Comparison of ENCODE assay signal across 12 cellular contexts in genomic region chr12:116821291-116821690, GRCh38. TPM values are rescaled to one million over a fixed set of nuclear protein-coding genes. Genes with fewer than 3 reads are reported as not detected.
"Had no signal": no experiment of that assay in that cellular context is flagged by ENCODE, and none has a peak within 500 bp of the region (broad histone marks: within the 10 kb centered on the region; RNA-seq: fewer than 3 reads in every experiment).

No MANE protein-coding gene starts in this region.

- DNase-seq: activated CD4-positive, alpha-beta T cell treated with anti-CD3 and anti-CD28 coated beads, Interleukin-2, amount 50 U/mL, for 1 hour; brain microvascular endothelial cell; cerebellar nuclear complex; heart left ventricle; T-helper 1 cell had no signal

- H3K27ac ChIP-seq: brain microvascular endothelial cell, heart left ventricle, right atrium auricular region, skin epidermis, tibial nerve had no signal

- H3K4me3 ChIP-seq: dorsolateral prefrontal cortex, heart left ventricle, right atrium auricular region, skin epidermis, tibial nerve had no signal

- H3K9me3 Mint-ChIP-seq: activated naive CD4-positive, alpha-beta T cell treated with anti-CD3 and anti-CD28 coated beads, Interleukin-2, amount 50 U/mL, for 24 hours had no signal

- H3K36me3 ChIP-seq: brain microvascular endothelial cell, heart left ventricle, right atrium auricular region, tibial nerve had no signal

- H3K27me3 Mint-ChIP-seq: activated naive CD4-positive, alpha-beta T cell treated with anti-CD3 and anti-CD28 coated beads, Interleukin-2, amount 50 U/mL, for 24 hours had no signal

- H3K9me3 ChIP-seq: right atrium auricular region had no signal

- ATAC-seq: heart left ventricle had no signal

- H3K27ac Mint-ChIP-seq: activated naive CD4-positive, alpha-beta T cell treated with anti-CD3 and anti-CD28 coated beads, Interleukin-2, amount 50 U/mL, for 24 hours had no signal

- H3K27me3 ChIP-seq: brain microvascular endothelial cell, dorsolateral prefrontal cortex, heart left ventricle, right atrium auricular region, tibial nerve had no signal

RNA-seq across cellular contexts. Expression of gene HRK, which starts 60.0 kb away (rescaled TPM):
- total RNA-seq: activated CD8-positive, alpha-beta memory T cell treated with anti-CD3 and anti-CD28 coated beads for 36 hours had no signal
- polyA plus RNA-seq: liver had no signal
